In the genomic region with DNA sequence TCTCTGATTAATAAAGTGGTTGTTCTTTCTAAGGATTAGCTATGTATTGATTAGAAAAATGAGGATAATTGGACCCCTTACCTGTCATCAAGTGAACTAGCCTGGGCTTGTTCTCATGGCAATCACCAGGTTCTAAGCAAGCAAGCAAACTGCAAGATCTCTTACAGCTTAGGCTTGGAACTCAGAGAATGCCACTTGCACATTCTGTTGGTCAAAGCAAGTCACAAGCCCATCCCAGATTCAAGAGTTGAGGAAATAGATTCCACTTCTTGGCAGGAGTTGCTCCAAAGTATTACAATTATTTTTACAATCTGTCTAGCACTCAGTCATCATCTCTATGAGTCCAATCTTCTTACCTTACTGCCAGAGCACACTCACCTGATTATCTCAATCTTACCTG, we compare ENCODE assay signal across 29 cellular contexts.
"Had no signal": no experiment of that assay in that cellular context is flagged by ENCODE, and none has a peak within 500 bp of the region (broad histone marks: within the 10 kb centered on the region; RNA-seq: fewer than 3 reads in every experiment).

No MANE protein-coding gene starts in this region.

- ATAC-seq: activated CD4-positive, alpha-beta T cell treated with anti-CD3 and anti-CD28 coated beads for 36 hours; activated CD8-positive, alpha-beta memory T cell treated with anti-CD3 and anti-CD28 coated beads, Interleukin-2, amount 10 ng/mL, durations not matched to agents 7 days and 5 days; activated CD8-positive, alpha-beta T cell treated with anti-CD3 and anti-CD28 coated beads, Interleukin-2, amount 10 ng/mL, durations not matched to agents 7 days and 5 days; activated naive CD4-positive, alpha-beta T cell treated with anti-CD3 and anti-CD28 coated beads, Interleukin-2, amount 50 U/mL, for 72 hours; activated T-cell treated with anti-CD3 and anti-CD28 coated beads, Interleukin-2, amount 50 U/mL, for 72 hours; esophagus mucosa; foreskin keratinocyte; gastrocnemius medialis; heart left ventricle; T-cell had no signal

- H3K27ac ChIP-seq: ascending aorta, breast epithelium, cardiac muscle cell, colonic mucosa, foreskin keratinocyte, gastrocnemius medialis, heart left ventricle had no signal

- H3K9me3 ChIP-seq: ascending aorta, breast epithelium, colonic mucosa, gastrocnemius medialis had no signal

- H3K4me3 ChIP-seq: ascending aorta, breast epithelium, cardiac muscle cell, colonic mucosa, gastrocnemius medialis, heart left ventricle had no signal

- H3K27me3 ChIP-seq: ascending aorta, breast epithelium, colonic mucosa, gastrocnemius medialis, heart left ventricle had no signal

- H3K36me3 ChIP-seq: ascending aorta, breast epithelium, cardiac muscle cell, colonic mucosa, gastrocnemius medialis, heart left ventricle had no signal

- H3K4me1 ChIP-seq: ascending aorta, breast epithelium, colonic mucosa, foreskin keratinocyte, gastrocnemius medialis, heart left ventricle had no signal

- DNase-seq: activated CD4-positive, alpha-beta memory T cell treated with anti-CD3 and anti-CD28 coated beads for 36 hours; activated CD4-positive, alpha-beta T cell treated with anti-CD3 and anti-CD28 coated beads for 36 hours; activated CD4-positive, alpha-beta T cell treated with anti-CD3 and anti-CD28 coated beads, Interleukin-2, amount 10 ng/mL, durations not matched to agents 24 days and 14 days; activated CD4-positive, CD25-positive, alpha-beta regulatory T cell; activated CD4-positive, CD25-positive, alpha-beta regulatory T cell treated with anti-CD3 and anti-CD28 coated beads, Interleukin-2, amount 50 U/mL, for 72 hours; activated CD8-positive, alpha-beta memory T cell treated with anti-CD3 and anti-CD28 coated beads, Interleukin-2, amount 10 ng/mL, durations not matched to agents 7 days and 5 days; activated CD8-positive, alpha-beta memory T cell treated with anti-CD3 and anti-CD28 coated beads, Interleukin-2, amount 50 U/mL, for 48 hours; activated CD8-positive, alpha-beta T cell treated with anti-CD3 and anti-CD28 coated beads, Interleukin-2, amount 10 ng/mL, durations not matched to agents 7 days and 5 days; activated gamma-delta T cell; activated naive CD4-positive, alpha-beta T cell; activated naive CD4-positive, alpha-beta T cell treated with anti-CD3 and anti-CD28 coated beads, Interleukin-2, amount 10 ng/mL, durations not matched to agents 7 days and 5 days; activated naive CD8-positive, alpha-beta T cell treated with anti-CD3 and anti-CD28 coated beads, Interleukin-2, amount 10 ng/mL, durations not matched to agents 7 days and 5 days; activated T-cell treated with anti-CD3 and anti-CD28 coated beads for 4 hours; activated T-cell treated with anti-CD3 and anti-CD28 coated beads, Interleukin-2, amount 50 U/mL, for 24 hours; activated T-cell treated with anti-CD3 and anti-CD28 coated beads, Interleukin-2, amount 50 U/mL, for 72 hours; central memory CD4-positive, alpha-beta T cell; cerebellar nuclear complex; colonic mucosa; effector CD8-positive, alpha-beta T cell; foreskin keratinocyte; gastrocnemius medialis; glutamatergic neuron; heart left ventricle; T-cell had no signal
